22 cellular contexts compared by ENCODE assay signal in genomic region chr14:105221598-105222178, GRCh38.
"Had no signal": no experiment of that assay in that cellular context is flagged by ENCODE, and none has a peak within 500 bp of the region (broad histone marks: within the 10 kb centered on the region; RNA-seq: fewer than 3 reads in every experiment).

No MANE protein-coding gene starts in this region.

- H3K4me3 ChIP-seq: ascending aorta, gastroesophageal sphincter, hepatocyte, testis, transverse colon had no signal

- DNase-seq: activated CD4-positive, alpha-beta memory T cell treated with anti-CD3 and anti-CD28 coated beads for 36 hours; activated CD4-positive, alpha-beta T cell treated with anti-CD3 and anti-CD28 coated beads for 4 hours; activated CD4-positive, CD25-positive, alpha-beta regulatory T cell; activated CD8-positive, alpha-beta memory T cell treated with anti-CD3 and anti-CD28 coated beads, Interleukin-2, amount 50 U/mL, for 4 hours; activated gamma-delta T cell; activated naive CD4-positive, alpha-beta T cell treated with anti-CD3 and anti-CD28 coated beads, Interleukin-2, amount 10 ng/mL, durations not matched to agents 7 days and 5 days; activated naive CD8-positive, alpha-beta T cell treated with anti-CD3 and anti-CD28 coated beads, Interleukin-2, amount 10 ng/mL, durations not matched to agents 7 days and 5 days; activated T-cell treated with anti-CD3 and anti-CD28 coated beads, Interleukin-2, amount 50 U/mL, for 1 hour; brain microvascular endothelial cell; cortex of kidney; effector memory CD8-positive, alpha-beta T cell; islet precursor cell; mammary epithelial cell; naive thymus-derived CD4-positive, alpha-beta T cell; stimulated activated CD4-positive, alpha-beta T cell treated with anti-CD3 and anti-CD28 coated beads, Interleukin-15, amount 100 ng/mL, for 24 hours; stimulated activated CD4-positive, alpha-beta T cell treated with anti-CD3 and anti-CD28 coated beads, Interleukin-2, amount 100 ng/mL, for 24 hours; stimulated activated naive CD4-positive, alpha-beta T cell; testis; transverse colon had no signal

- H3K9me3 ChIP-seq: ascending aorta, gastroesophageal sphincter, testis, transverse colon had no signal

- H2AFZ ChIP-seq: hepatocyte had no signal

- H3K27ac ChIP-seq: ascending aorta, brain microvascular endothelial cell, hepatocyte, testis, transverse colon had no signal

- H3K27me3 ChIP-seq: ascending aorta, brain microvascular endothelial cell, gastroesophageal sphincter, hepatocyte, testis, transverse colon had no signal

- ATAC-seq: effector memory CD8-positive, alpha-beta T cell; naive thymus-derived CD4-positive, alpha-beta T cell had no signal

- H3K4me1 ChIP-seq: ascending aorta, testis, transverse colon had no signal

- H3K4me2 ChIP-seq: hepatocyte had no signal
